ENCODE assay signal across 21 cellular contexts in the genomic region with DNA sequence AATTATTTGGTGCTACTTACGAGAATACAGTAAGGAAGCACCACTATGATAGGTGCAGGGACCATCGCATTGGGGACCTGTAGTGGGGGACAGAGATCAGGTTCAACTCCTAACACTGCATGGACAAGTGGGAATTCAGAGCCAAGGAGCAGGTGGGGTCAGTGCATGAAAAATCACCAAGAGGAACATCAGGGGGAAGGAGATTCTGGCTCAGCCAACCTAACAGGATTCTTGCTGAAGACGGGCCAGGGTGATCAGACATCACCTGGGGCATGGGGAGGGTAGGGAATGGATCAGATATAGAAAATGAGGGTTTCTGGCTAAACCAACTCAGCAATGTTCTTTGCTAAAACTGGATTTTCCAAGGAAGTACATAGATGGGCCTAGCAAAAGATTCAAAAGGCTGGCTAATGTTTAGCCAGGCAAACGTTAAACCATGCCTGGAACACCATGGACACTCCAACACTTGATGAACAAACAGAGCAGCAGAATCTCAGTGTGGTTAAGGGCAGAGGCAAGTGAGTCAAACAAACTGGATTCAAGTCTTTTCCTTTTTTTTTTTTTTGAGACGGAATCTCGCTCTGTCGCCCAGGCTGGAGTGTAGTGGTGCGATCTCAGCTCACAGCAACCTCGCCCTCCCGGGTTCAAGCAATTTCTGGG.
DNase-seq lines count a peak whose midpoint lies in the region; ATAC-seq and TF ChIP-seq lines count a peak whose summit lies in the region.
"Had no signal": no experiment of that assay in that cellular context is flagged by ENCODE, and none has a peak within 500 bp of the region (broad histone marks: within the 10 kb centered on the region; RNA-seq: fewer than 3 reads in every experiment).

No MANE protein-coding gene starts in this region.

- no peak for ATAC-seq in memory B cell (ENCODE audit: low read depth)
- ATAC-seq: activated T-cell treated with anti-CD3 and anti-CD28 coated beads, Interleukin-2, amount 50 U/mL, for 4 hours; gastrocnemius medialis; GM12878 had no signal

- H3K27ac ChIP-seq in sigmoid colon (peak overlapping the region in 2 of 4 donors; percentile 30 to 37), WERI-Rb-1 (no peak overlapping the region)

- no peak overlapping the region for H3K4me3 Mint-ChIP-seq in memory B cell
- H3K4me3 Mint-ChIP-seq: activated naive CD4-positive, alpha-beta T cell treated with anti-CD3 and anti-CD28 coated beads, Interleukin-2, amount 10 ng/mL, durations not matched to agents 7 days and 5 days; activated T-cell treated with anti-CD3 and anti-CD28 coated beads, Interleukin-2, amount 50 U/mL, for 4 hours; CD4-positive, alpha-beta memory T cell had no signal

- TF ChIP-seq CTCF in epithelial cell of proximal tubule (conservative IDR thresholded peaks at IDR 0.05; ENCODE audit: low read depth, low read length) (no peak), sigmoid colon (IDR thresholded peaks at IDR 0.05) (no peak), WERI-Rb-1 (IDR thresholded peaks at IDR 0.05; ENCODE audit: low read depth, low read length) (no peak), GM10248 (IDR thresholded peaks at IDR 0.05; ENCODE audit: control extremely low read depth, extremely low read depth, low read depth, missing control alignments) (no peak)

- H3K27me3 Mint-ChIP-seq in memory B cell = no peaks in the 10 kb centered on the region
- H3K27me3 Mint-ChIP-seq: activated naive CD4-positive, alpha-beta T cell treated with anti-CD3 and anti-CD28 coated beads, Interleukin-2, amount 10 ng/mL, durations not matched to agents 7 days and 5 days; CD4-positive, alpha-beta memory T cell had no signal

- H3K36me3 ChIP-seq in sigmoid colon = no peaks in the 10 kb centered on the region
- no peaks in the 10 kb centered on the region for H3K36me3 ChIP-seq in WERI-Rb-1
- H3K36me3 ChIP-seq: gastrocnemius medialis, left ventricle myocardium inferior had no signal

- H3K27me3 ChIP-seq in sigmoid colon = no peaks in the 10 kb centered on the region
- H3K27me3 ChIP-seq in WERI-Rb-1 (ENCODE audit: insufficient read depth, low read depth, severe bottlenecking) = no peaks in the 10 kb centered on the region
- H3K27me3 ChIP-seq: gastrocnemius medialis had no signal

- DNase-seq in HK-2 (ENCODE audit: unreplicated experiment) = peak; percentile 55
- DNase-seq in epithelial cell of proximal tubule (ENCODE audit: low read depth) = peak; percentile 95
- DNase-seq in memory B cell (ENCODE audit: low spot score in 2 of 2) = no peak
- peak; percentile 28 for DNase-seq in sigmoid colon
- DNase-seq in NCI-H82 (lab: John Stamatoyannopoulos, UW) = no peak
- no peak for DNase-seq in WERI-Rb-1
- DNase-seq in GM10248 (ENCODE audit: extremely low spot score) = no peak
- no peak for DNase-seq in RKO (ENCODE audit: low spot score)
- DNase-seq: activated CD8-positive, alpha-beta memory T cell treated with anti-CD3 and anti-CD28 coated beads for 24 hours; activated naive CD4-positive, alpha-beta T cell treated with anti-CD3 and anti-CD28 coated beads, Interleukin-2, amount 10 ng/mL, durations not matched to agents 7 days and 5 days; activated T-cell treated with anti-CD3 and anti-CD28 coated beads, Interleukin-2, amount 50 U/mL, for 4 hours; aorta; CD4-positive, alpha-beta memory T cell; DMS53; gastrocnemius medialis; left ventricle myocardium inferior; NCI-H1092 treated with DMSO at 0.1 percent for 48 hours; NCI-H2081; NCI-H510A; nucleus accumbens had no signal

- 79 to 93% methylated on average over 10 of the region's 10 CpGs for WGBS in sigmoid colon, 2 donors

- CTCF ChIA-PET in GM10248 (lab: Yijun Ruan, JAX) = interaction anchor here (0.7 to 1.4 kb wide), 3 partner anchors 10 to 121 kb away, joined by 3 to 5 read pairs (median 4); no protein-coding TSS in a partner anchor

- H3K9me3 Mint-ChIP-seq in memory B cell = no peaks in the 10 kb centered on the region
- H3K9me3 Mint-ChIP-seq: activated naive CD4-positive, alpha-beta T cell treated with anti-CD3 and anti-CD28 coated beads, Interleukin-2, amount 10 ng/mL, durations not matched to agents 7 days and 5 days; activated T-cell treated with anti-CD3 and anti-CD28 coated beads, Interleukin-2, amount 50 U/mL, for 4 hours; CD4-positive, alpha-beta memory T cell had no signal

- peak overlapping the region; percentile 13 for H3K4me3 ChIP-seq in epithelial cell of proximal tubule (ENCODE audit: low read depth, low read length)
- H3K4me3 ChIP-seq in sigmoid colon = no peak overlapping the region
- no peak overlapping the region for H3K4me3 ChIP-seq in WERI-Rb-1 (ENCODE audit: low read depth, low read length)
- H3K4me3 ChIP-seq: gastrocnemius medialis, GM12878, left ventricle myocardium inferior had no signal

- intact Hi-C loops in sigmoid colon (cut with DNase I) = no loop called here

- H3K36me3 Mint-ChIP-seq in memory B cell = peaks cover 9% of the 10 kb centered on the region
- H3K36me3 Mint-ChIP-seq: activated naive CD4-positive, alpha-beta T cell treated with anti-CD3 and anti-CD28 coated beads, Interleukin-2, amount 10 ng/mL, durations not matched to agents 7 days and 5 days had no signal

- H3K4me1 ChIP-seq in sigmoid colon = peaks cover 0 to 61% (median 42%) of the 10 kb centered on the region in 4 donors

- no peaks in the 10 kb centered on the region for H3K9me3 ChIP-seq in sigmoid colon
- no peaks in the 10 kb centered on the region for H3K9me3 ChIP-seq in WERI-Rb-1 (ENCODE audit: severe bottlenecking)
- H3K9me3 ChIP-seq: gastrocnemius medialis, left ventricle myocardium inferior had no signal

- H3K27ac Mint-ChIP-seq in memory B cell = peak overlapping the region; percentile 36
- H3K27ac Mint-ChIP-seq: activated naive CD4-positive, alpha-beta T cell treated with anti-CD3 and anti-CD28 coated beads, Interleukin-2, amount 10 ng/mL, durations not matched to agents 7 days and 5 days had no signal

- H3K4me1 Mint-ChIP-seq in memory B cell = peaks cover 47% of the 10 kb centered on the region

- POLR2A ChIA-PET in GM10248 (lab: Yijun Ruan, JAX) = no interaction called here

- TF ChIP-seq EP300 in sigmoid colon (IDR thresholded peaks at IDR 0.05) = no peak

- TF ChIP-seq POLR2A in sigmoid colon (IDR thresholded peaks at IDR 0.05) = no peak

Comparison
In these comparisons a context has a peak if more than half of its experiments do, and no peak if none do; other contexts are left out.
1. DNase-seq: peak in HK-2 (single experiment), epithelial cell of proximal tubule (single experiment) and sigmoid colon (single experiment); none in memory B cell (0 of 2), NCI-H82 (single experiment), WERI-Rb-1 (single experiment), GM10248 (single experiment) and RKO (single experiment).